Comparison of ENCODE assay signal across 18 cellular contexts in the genomic region with DNA sequence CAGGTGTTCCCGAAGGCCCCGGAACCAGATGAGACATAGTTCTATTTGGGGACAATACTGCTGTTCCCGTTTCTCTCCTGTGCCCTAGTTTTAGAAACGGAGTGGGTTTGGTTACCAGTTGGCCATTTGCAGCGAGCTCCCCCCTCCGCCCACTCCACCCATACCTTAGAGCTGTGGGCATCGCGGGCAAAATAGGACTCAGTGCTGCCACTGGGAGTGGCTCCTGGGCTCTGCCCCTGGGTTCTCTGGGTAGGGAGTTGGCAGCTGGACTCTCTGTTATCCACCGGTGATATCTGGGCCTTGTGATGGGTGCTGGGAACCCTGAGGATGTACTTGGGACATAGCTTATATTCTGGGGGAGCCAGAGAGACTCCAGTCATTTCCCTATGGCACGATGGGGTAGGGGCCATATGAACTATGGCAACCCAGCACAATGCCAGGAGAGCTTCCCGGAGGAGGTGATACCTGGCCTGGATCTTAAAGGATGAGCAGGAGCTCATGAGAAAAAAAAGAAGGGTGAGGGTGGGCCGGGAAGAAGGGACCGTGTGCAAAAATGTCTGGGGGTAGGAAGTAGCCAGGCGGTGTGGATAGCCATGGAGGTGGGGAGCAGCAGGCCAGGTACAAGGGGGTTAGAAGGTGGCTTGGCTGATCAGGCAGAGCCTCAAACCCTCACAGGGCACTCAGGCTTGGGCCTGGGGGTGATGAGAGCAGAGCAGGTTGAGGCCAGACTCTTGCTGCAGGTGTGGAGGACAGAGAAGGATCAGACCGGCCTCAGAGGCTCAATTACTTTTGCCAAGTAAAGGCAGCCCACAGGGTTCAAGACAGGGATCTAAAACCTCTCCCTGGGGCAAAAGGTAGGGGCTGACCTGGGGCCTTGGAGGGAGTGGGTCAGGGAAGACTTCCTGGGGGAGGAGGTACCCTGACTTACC. TPM values are rescaled to one million over a fixed set of nuclear protein-coding genes. Genes with fewer than 3 reads are reported as not detected.
A peak's percentile ranks its signal among the peaks of the same experiment; 100 is the strongest.
DNase-seq lines count a peak whose midpoint lies in the region; ATAC-seq, FAIRE-seq and TF ChIP-seq lines count a peak whose summit lies in the region.
"Had no signal": no experiment of that assay in that cellular context is flagged by ENCODE, and none has a peak within 500 bp of the region (broad histone marks: within the 10 kb centered on the region; RNA-seq: fewer than 3 reads in every experiment).

No MANE protein-coding gene starts in this region.

- TF ChIP-seq CTCF in HFFc6 (IDR thresholded peaks at IDR 0.05), result no peak
- no peak for TF ChIP-seq CTCF in GM12878 (IDR thresholded peaks at IDR 0.05 in 2 of 3, conservative IDR thresholded peaks at IDR 0.05 in 1 of 3; ENCODE audit: control insufficient read depth in 2 of 3, extremely low read depth in 1 of 3, insufficient read depth in 1 of 3, low read depth in 3 of 3, low read length in 3 of 3)
- TF ChIP-seq CTCF in thyroid gland (IDR thresholded peaks at IDR 0.05), result no peak

- CTCF ChIA-PET in GM12878 (lab: Yijun Ruan, JAX), result interaction anchor here (1.1 kb wide), 1 partner anchor 80 kb away, joined by 4 read pairs; no protein-coding TSS in a partner anchor

- peaks cover 93% of the 10 kb centered on the region for H3K79me2 ChIP-seq in GM12878 (ENCODE audit: control insufficient read depth, insufficient read depth, low read length)

- H3K4me1 Mint-ChIP-seq in HFFc6 (ENCODE audit: low read depth), result peaks cover 21% of the 10 kb centered on the region
- H3K4me1 Mint-ChIP-seq in stimulated activated memory B cell treated with anti-CD40 and anti-IgM and Interleukin-4, amounts not matched to agents 10 μg/mL and 1 μg/mL and 100 μg/mL, for 72 hours, result peaks cover 79% of the 10 kb centered on the region
- no peaks in the 10 kb centered on the region for H3K4me1 Mint-ChIP-seq in activated T-cell treated with anti-CD3 and anti-CD28 coated beads, Interleukin-2, amount 50 U/mL, for 72 hours (ENCODE audit: low read depth)

- no peaks in the 10 kb centered on the region; the same call in 2 of the 3 replicates for H3K9me3 ChIP-seq in GM12878 (replicated peaks; ENCODE audit: control insufficient read depth, insufficient read depth, low read length)
- H3K9me3 ChIP-seq in mesodermal cell (ENCODE audit: control insufficient read depth, low read length), result no peaks in the 10 kb centered on the region
- no peaks in the 10 kb centered on the region for H3K9me3 ChIP-seq in thyroid gland
- H3K9me3 ChIP-seq: heart right ventricle had no signal

- TF ChIP-seq RAD21 in GM12878 (IDR thresholded peaks at IDR 0.05; ENCODE audit: insufficient read depth, low read depth, low read length), result no peak

- no peak overlapping the region for H2AFZ ChIP-seq in GM12878 (ENCODE audit: control insufficient read depth, low read depth, low read length)

- 0 out of 2 replicates have a peak, but pooled peaks cover 3% of the 10 kb centered on the region for H4K20me1 ChIP-seq in GM12878 (ENCODE audit: control insufficient read depth, insufficient read depth)

- 0 out of 2 replicates have a peak overlapping the region, but pooled peaks have one; percentile 16 for H3K4me3 ChIP-seq in GM12878
- H3K4me3 ChIP-seq in mesodermal cell (ENCODE audit: extremely low read depth, insufficient read depth, low read length, poor library complexity, severe bottlenecking), result no peak overlapping the region
- no peak overlapping the region for H3K4me3 ChIP-seq in thyroid gland (replicated peaks in 1 of 3)
- H3K4me3 ChIP-seq: heart right ventricle had no signal

- no peaks in the 10 kb centered on the region for H3K27me3 Mint-ChIP-seq in HFFc6 (ENCODE audit: insufficient read depth)
- H3K27me3 Mint-ChIP-seq in stimulated activated memory B cell treated with anti-CD40 and anti-IgM and Interleukin-4, amounts not matched to agents 10 μg/mL and 1 μg/mL and 100 μg/mL, for 72 hours, result no peaks in the 10 kb centered on the region
- no peaks in the 10 kb centered on the region for H3K27me3 Mint-ChIP-seq in activated T-cell treated with anti-CD3 and anti-CD28 coated beads, Interleukin-2, amount 50 U/mL, for 72 hours (ENCODE audit: low read depth)
- H3K27me3 Mint-ChIP-seq: stimulated activated naive CD8-positive, alpha-beta T cell treated with anti-CD3 and anti-CD28 coated beads, Interleukin-15, Interleukin-2, amounts not matched to agents 100 ng/mL and 50 ng/mL, for 24 hours had no signal

- H3K9me3 Mint-ChIP-seq in HFFc6, result no peaks in the 10 kb centered on the region
- no peaks in the 10 kb centered on the region for H3K9me3 Mint-ChIP-seq in stimulated activated memory B cell treated with anti-CD40 and anti-IgM and Interleukin-4, amounts not matched to agents 10 μg/mL and 1 μg/mL and 100 μg/mL, for 72 hours
- peaks cover 0 to 2% of the 10 kb centered on the region in 2 donors for H3K9me3 Mint-ChIP-seq in activated T-cell treated with anti-CD3 and anti-CD28 coated beads, Interleukin-2, amount 50 U/mL, for 72 hours
- H3K9me3 Mint-ChIP-seq: stimulated activated naive CD8-positive, alpha-beta T cell treated with anti-CD3 and anti-CD28 coated beads, Interleukin-15, Interleukin-2, amounts not matched to agents 100 ng/mL and 50 ng/mL, for 24 hours; T-helper 1 cell treated with Interleukin-12 subunit alpha and Interleukin-12 subunit beta and Interleukin-4 antibody, amounts not matched to agents 30 μg/mL and 1 μg/mL, for 36 hours had no signal

- POLR2A ChIA-PET in GM12878 (lab: Charles Lee), result interaction anchor here (0.8 to 2.3 kb wide), 3 partner anchors 9 to 59 kb away, joined by 3 to 8 read pairs (median 3); partner anchors contain the start of gene SRC

- DNase-seq in HFFc6 (no peak), GM12878 (ENCODE audit: low read depth, low spot score) (no peak), cortex of kidney (lab: John Stamatoyannopoulos, UW) (no peak), thyroid gland (no peak), NCI-H2107 treated with DMSO at 0.1 percent for 48 hours (lab: John Stamatoyannopoulos, UW; ENCODE audit: unreplicated experiment) (no peak)
- DNase-seq in activated T-cell treated with anti-CD3 and anti-CD28 coated beads, Interleukin-2, amount 50 U/mL, for 72 hours, result no peak
- DNase-seq: activated CD8-positive, alpha-beta memory T cell treated with anti-CD3 and anti-CD28 coated beads, Interleukin-2, amount 50 U/mL, for 48 hours; cerebellar nuclear complex; DMS79; NCI-H1694; NCI-H526 had no signal

- in situ Hi-C loops in GM12878 (cut with MboI), result no loop called here

- no peaks in the 10 kb centered on the region for H3K27me3 ChIP-seq in GM12878 (replicated peaks in 1 of 2; ENCODE audit: control insufficient read depth in 2 of 2, insufficient read depth in 2 of 2, low read length in 1 of 2)
- no peaks in the 10 kb centered on the region for H3K27me3 ChIP-seq in thyroid gland
- H3K27me3 ChIP-seq: heart right ventricle had no signal

- RAD21 ChIA-PET in GM12878 (lab: Charles Lee; ENCODE audit: unreplicated experiment), result interaction anchor here (0.6 to 1.8 kb wide), 4 partner anchors 9 to 26 kb away, joined by 3 to 6 read pairs (median 4); no protein-coding TSS in a partner anchor

- H3K4me1 ChIP-seq in GM12878 (ENCODE audit: control insufficient read depth, insufficient read depth, low read length) (peaks cover 23% of the 10 kb centered on the region), mesodermal cell (ENCODE audit: control insufficient read depth, insufficient read depth, low read length, poor library complexity, severe bottlenecking) (peaks cover 15% of the 10 kb centered on the region), thyroid gland (peaks cover 0 to 9% of the 10 kb centered on the region in 2 donors)

- peak; percentile 13 for ATAC-seq in GM12878
- no peak for ATAC-seq in stimulated activated memory B cell treated with anti-CD40 and anti-IgM and Interleukin-4, amounts not matched to agents 10 μg/mL and 1 μg/mL and 100 μg/mL, for 72 hours
- ATAC-seq in activated T-cell treated with anti-CD3 and anti-CD28 coated beads, Interleukin-2, amount 50 U/mL, for 72 hours (replicated peaks in 1 of 2), result no peak
- ATAC-seq: esophagus mucosa, Panc1 had no signal

- H3K4me3 Mint-ChIP-seq in HFFc6, result no peak overlapping the region
- H3K4me3 Mint-ChIP-seq in stimulated activated memory B cell treated with anti-CD40 and anti-IgM and Interleukin-4, amounts not matched to agents 10 μg/mL and 1 μg/mL and 100 μg/mL, for 72 hours, result no peak overlapping the region
- H3K4me3 Mint-ChIP-seq in activated T-cell treated with anti-CD3 and anti-CD28 coated beads, Interleukin-2, amount 50 U/mL, for 72 hours, result no peak overlapping the region
- H3K4me3 Mint-ChIP-seq: stimulated activated naive CD8-positive, alpha-beta T cell treated with anti-CD3 and anti-CD28 coated beads, Interleukin-15, Interleukin-2, amounts not matched to agents 100 ng/mL and 50 ng/mL, for 24 hours; T-helper 1 cell treated with Interleukin-12 subunit alpha and Interleukin-12 subunit beta and Interleukin-4 antibody, amounts not matched to agents 30 μg/mL and 1 μg/mL, for 36 hours had no signal

- H3K27ac Mint-ChIP-seq in HFFc6, result peak overlapping the region; percentile 49
- H3K27ac Mint-ChIP-seq in stimulated activated memory B cell treated with anti-CD40 and anti-IgM and Interleukin-4, amounts not matched to agents 10 μg/mL and 1 μg/mL and 100 μg/mL, for 72 hours, result peak overlapping the region; percentile 57
- H3K27ac Mint-ChIP-seq in activated T-cell treated with anti-CD3 and anti-CD28 coated beads, Interleukin-2, amount 50 U/mL, for 72 hours, result no peak overlapping the region
- H3K27ac Mint-ChIP-seq: stimulated activated naive CD8-positive, alpha-beta T cell treated with anti-CD3 and anti-CD28 coated beads, Interleukin-15, Interleukin-2, amounts not matched to agents 100 ng/mL and 50 ng/mL, for 24 hours; T-helper 1 cell treated with Interleukin-12 subunit alpha and Interleukin-12 subunit beta and Interleukin-4 antibody, amounts not matched to agents 30 μg/mL and 1 μg/mL, for 36 hours had no signal

- TF ChIP-seq EP300 in GM12878 (IDR thresholded peaks at IDR 0.05; ENCODE audit: borderline replicate concordance in 1 of 2, control insufficient read depth in 1 of 2, low read depth in 2 of 2, low read length in 2 of 2), result no peak

- WGBS in GM12878 (ENCODE audit: insufficient coverage, insufficient replicate concordance, low lambda C conversion rate, missing lambda C conversion rate), result 89% methylated on average over 15 of the region's 15 CpGs
- 99 to 100% methylated on average over 9 to 14 of the region's 15 CpGs for WGBS in mesodermal cell (ENCODE audit: insufficient coverage in 2 of 2), 2 experiments
- 94 to 95% methylated on average over 11 to 15 of the region's 15 CpGs for WGBS in thyroid gland, 2 donors

- H3K36me3 Mint-ChIP-seq in HFFc6 (ENCODE audit: low read depth), result peaks cover 14% of the 10 kb centered on the region
- H3K36me3 Mint-ChIP-seq in stimulated activated memory B cell treated with anti-CD40 and anti-IgM and Interleukin-4, amounts not matched to agents 10 μg/mL and 1 μg/mL and 100 μg/mL, for 72 hours, result peaks cover 55% of the 10 kb centered on the region
- H3K36me3 Mint-ChIP-seq in activated T-cell treated with anti-CD3 and anti-CD28 coated beads, Interleukin-2, amount 50 U/mL, for 72 hours (ENCODE audit: insufficient read depth in 2 of 2), result no peaks in the 10 kb centered on the region

- peaks cover 18 to 32% of the 10 kb centered on the region in 2 experiments; a peak in 3 of 4 replicates for H3K36me3 ChIP-seq in GM12878 (ENCODE audit: control insufficient read depth in 2 of 2, insufficient read depth in 2 of 2, low read length in 1 of 2)
- peaks cover 70% of the 10 kb centered on the region for H3K36me3 ChIP-seq in mesodermal cell (ENCODE audit: control insufficient read depth, insufficient read depth, low read length)
- H3K36me3 ChIP-seq in thyroid gland, result no peaks in the 10 kb centered on the region
- H3K36me3 ChIP-seq: heart right ventricle had no signal

- no peak for FAIRE-seq in GM12878 (lab: Jason Lieb, UNC)

- BruUV-seq in GM12878 (replicated peaks; lab: Mats Ljungman, UMichigan), result no TSS peak

- intact Hi-C loops in GM12878 (cut with micrococcal nuclease; ENCODE audit: unreplicated experiment) (no loop called here), thyroid gland (cut with DNase I) (no loop called here)

- peak overlapping the region; percentile 59 for H3K27ac ChIP-seq in GM12878 (ENCODE audit: control insufficient read depth, insufficient read depth)
- H3K27ac ChIP-seq in mesodermal cell (ENCODE audit: low read depth, low read length, severe bottlenecking), result peak overlapping the region; percentile 13
- H3K27ac ChIP-seq in thyroid gland, result no peak overlapping the region

- TF ChIP-seq POLR2A in GM12878 (IDR thresholded peaks at IDR 0.05; ENCODE audit: low read depth, low read length) (no peak), thyroid gland (IDR thresholded peaks at IDR 0.05) (no peak)

- H3K9ac ChIP-seq in GM12878 (ENCODE audit: control insufficient read depth, insufficient read depth, low read length), result peak overlapping the region; percentile 52

- SMC1A ChIA-PET in GM12878 (lab: Charles Lee; ENCODE audit: uncharacterized antibody, unreplicated experiment), result interaction anchor here (0.6 to 1.9 kb wide), 3 partner anchors 10 to 135 kb away, joined by 3 to 9 read pairs (median 3); no protein-coding TSS in a partner anchor

- peak overlapping the region; percentile 67 for H3K4me2 ChIP-seq in GM12878 (ENCODE audit: control insufficient read depth, insufficient read depth)

RNA-seq across cellular contexts. Expression of gene SRC, which starts 9.6 kb away (rescaled TPM):
- total RNA-seq in HFFc6 (2021; fragmentation: NEBNext Ultra II Directional; extraction: Animal tissue kit (Norgen Biotek cat#: 25700)), result 10 to 100 TPM; 22.0 to 35.6 (median 24.6) TPM
- total RNA-seq in GM12878 (2013; cell fraction: nucleolus; rRNA removed), result 118 and 148 TPM in 2 replicates
- total RNA-seq in GM12878 (2014; rRNA removed) (22.1 and 27.4 TPM in 2 replicates), GM12878 (2014; rRNA removed; fragmentation: Illumina TruSeq; extraction: Trizol) (19.3 and 20.0 TPM in 2 replicates), GM12878 (2021) (63.5 and 71.3 TPM in 2 replicates), thyroid gland (10 to 100 TPM; 17.1 to 23.7 (median 17.8) TPM)
- 15.0 TPM for polyA plus RNA-seq in GM12878 (2011; ENCODE audit: low read depth)
- polyA plus RNA-seq in GM12878 (2011; rRNA removed) (18.4 and 32.0 TPM in 2 replicates), GM12878 (2014; fragmentation: Illumina TruSeq; extraction: Trizol) (20.3 and 33.1 TPM in 2 replicates), GM12878 (2014; fragmentation: Nextera tagmentation; extraction: Ambion mirVana) (under 1 TPM; 0.60 to 0.85 TPM), GM12878 (2014; rRNA removed) (47.1 and 61.4 TPM in 2 replicates), GM12878 (2016; fragmentation: Nextera tagmentation; extraction: Ambion mirVana) (10 to 100 TPM; 26.9 TPM)
- polyA plus RNA-seq in GM12878 (2011; cell fraction: cytosol; rRNA removed), result 41.3 and 47.7 TPM in 2 replicates
- polyA plus RNA-seq in GM12878 (2011; cell fraction: nucleus; rRNA removed), result 185 and 196 TPM in 2 replicates
- 25.3 and 26.0 TPM in 2 replicates for polyA plus RNA-seq in GM12878 (2012)
- polyA minus RNA-seq in GM12878 (2011; rRNA and poly(A)+ RNA removed), result 41.8 and 64.6 TPM in 2 replicates
- 22.9 and 30.8 TPM in 2 replicates for polyA minus RNA-seq in GM12878 (2011; cell fraction: cytosol; rRNA and poly(A)+ RNA removed)
- 42.9 and 73.0 TPM in 2 replicates for polyA minus RNA-seq in GM12878 (2011; cell fraction: nucleus; rRNA and poly(A)+ RNA removed)
- polyA plus RNA-seq in mesodermal cell (2013, experiment 1 of 2), result 97.8 TPM
- 102 TPM for polyA plus RNA-seq in mesodermal cell (2013, experiment 2 of 2)
- 1 to 10 TPM; 5.1 to 6.2 TPM for total RNA-seq in activated T-cell treated with anti-CD3 and anti-CD28 coated beads, Interleukin-2, amount 50 U/mL, for 72 hours

Comparison
In these comparisons a context has a peak if more than half of its experiments do, and no peak if none do; other contexts are left out.
1. H3K27ac ChIP-seq: peak in GM12878 (single experiment) and mesodermal cell (single experiment); none in thyroid gland (0 of 3).